ENCODE assay signal across 1 cellular context in genomic region chr2:84946204-84947009, GRCh38.
TF ChIP-seq lines count a peak whose summit lies in the region.

No MANE protein-coding gene starts in this region.

TF ChIP-seq in HepG2, 621 proteins besides CTCF, POLR2A, EP300 and RAD21 (continued from another document and continues in another):
- peak; percentile 33; the same call in 1 of the 2 replicates for TF ChIP-seq THRA (CRISPR knock-in tag; IDR thresholded peaks at IDR 0.05; ENCODE audit: borderline replicate concordance)
- TF ChIP-seq RXRA (CRISPR knock-in tag; IDR thresholded peaks at IDR 0.05), result peak; percentile 82; the same call in 1 of the 2 replicates
- peak; percentile 57 for TF ChIP-seq ZBTB33 (CRISPR knock-in tag; IDR thresholded peaks at IDR 0.05)
- peak; percentile 95 for TF ChIP-seq ZMAT3 (CRISPR knock-in tag; conservative IDR thresholded peaks at IDR 0.05)
- TF ChIP-seq ZNF749 (CRISPR knock-in tag; IDR thresholded peaks at IDR 0.05; ENCODE audit: borderline replicate concordance), result 0 out of 2 replicates have a peak, but pooled peaks have one; percentile 56
- peak; percentile 42; the same call in 1 of the 2 replicates for TF ChIP-seq RBFOX2 (IDR thresholded peaks at IDR 0.05; ENCODE audit: low read depth, low read length)
- peak; percentile 75; the same call in 1 of the 2 replicates for TF ChIP-seq KDM6A (CRISPR knock-in tag; IDR thresholded peaks at IDR 0.05; ENCODE audit: low read depth)
- TF ChIP-seq HNRNPK (IDR thresholded peaks at IDR 0.05; ENCODE audit: low read depth, low read length, poor library complexity, severe bottlenecking), result peak; percentile 99
- TF ChIP-seq ZNF282 (IDR thresholded peaks at IDR 0.05; ENCODE audit: partially characterized antibody), result no peak
- peak; percentile 78 for TF ChIP-seq ZFP91 (CRISPR knock-in tag; IDR thresholded peaks at IDR 0.05; ENCODE audit: borderline replicate concordance)
- TF ChIP-seq ATF7-NPFF (CRISPR knock-in tag; IDR thresholded peaks at IDR 0.05; ENCODE audit: low read depth), result no peak
- TF ChIP-seq ZNF556 (CRISPR knock-in tag; IDR thresholded peaks at IDR 0.05; ENCODE audit: borderline replicate concordance), result peak; percentile 98
- no peak for TF ChIP-seq ZFAT (CRISPR knock-in tag; conservative IDR thresholded peaks at IDR 0.05)
- TF ChIP-seq POLR2AphosphoS5 (IDR thresholded peaks at IDR 0.05; ENCODE audit: low read depth, low read length), result peak; percentile 91
- TF ChIP-seq YEATS2 (CRISPR knock-in tag; IDR thresholded peaks at IDR 0.05; ENCODE audit: borderline replicate concordance), result peak; percentile 78; the same call in 1 of the 2 replicates
- TF ChIP-seq HOXD1 (CRISPR knock-in tag; IDR thresholded peaks at IDR 0.05), result peak; percentile 79; the same call in 1 of the 2 replicates
- TF ChIP-seq PAF1 (CRISPR knock-in tag; IDR thresholded peaks at IDR 0.05), result no peak
- no peak for TF ChIP-seq ZNF235 (CRISPR knock-in tag; IDR thresholded peaks at IDR 0.05; ENCODE audit: borderline replicate concordance)
- no peak for TF ChIP-seq ZNF572 (CRISPR knock-in tag; IDR thresholded peaks at IDR 0.05)
- TF ChIP-seq SALL2 (CRISPR knock-in tag; IDR thresholded peaks at IDR 0.05), result no peak
- peak; percentile 90 for TF ChIP-seq ZMYM2 (CRISPR knock-in tag; IDR thresholded peaks at IDR 0.05)
- TF ChIP-seq ZNF557 (CRISPR knock-in tag; IDR thresholded peaks at IDR 0.05), result peak; percentile 44; the same call in 1 of the 2 replicates
- no peak for TF ChIP-seq GABPA (IDR thresholded peaks at IDR 0.05; ENCODE audit: low read depth, low read length)
- peak; percentile 74 for TF ChIP-seq GABPA (CRISPR knock-in tag; IDR thresholded peaks at IDR 0.05; ENCODE audit: low read depth)
- TF ChIP-seq KDM5B (CRISPR knock-in tag; IDR thresholded peaks at IDR 0.05; ENCODE audit: borderline replicate concordance), result peak; percentile 79; the same call in 1 of the 2 replicates
- TF ChIP-seq ZNF253 (CRISPR knock-in tag; IDR thresholded peaks at IDR 0.05; ENCODE audit: borderline replicate concordance), result no peak
- TF ChIP-seq ZNF17 (CRISPR knock-in tag; IDR thresholded peaks at IDR 0.05), result no peak
- no peak for TF ChIP-seq PBX3 (CRISPR knock-in tag; IDR thresholded peaks at IDR 0.05; ENCODE audit: borderline replicate concordance)
- no peak for TF ChIP-seq SNAI1 (CRISPR knock-in tag; IDR thresholded peaks at IDR 0.05; ENCODE audit: borderline replicate concordance)
- TF ChIP-seq NPAS2 (CRISPR knock-in tag; IDR thresholded peaks at IDR 0.05; ENCODE audit: borderline replicate concordance), result no peak
- TF ChIP-seq BATF2 (CRISPR knock-in tag; IDR thresholded peaks at IDR 0.05), result 0 out of 2 replicates have a peak, but pooled peaks have one; percentile 70
- TF ChIP-seq ZNF562 (CRISPR knock-in tag; IDR thresholded peaks at IDR 0.05; ENCODE audit: borderline replicate concordance), result no peak
- peak; percentile 63; the same call in 1 of the 2 replicates for TF ChIP-seq CREB1 (IDR thresholded peaks at IDR 0.05)
- peak; percentile 81 for TF ChIP-seq CREB1 (CRISPR knock-in tag; IDR thresholded peaks at IDR 0.05)
- TF ChIP-seq MAX (IDR thresholded peaks at IDR 0.05), result no peak
- TF ChIP-seq THYN1 (CRISPR knock-in tag; IDR thresholded peaks at IDR 0.05; ENCODE audit: borderline replicate concordance, low read depth), result no peak
- 0 out of 2 replicates have a peak, but pooled peaks have one; percentile 66 for TF ChIP-seq KLF12 (CRISPR knock-in tag; IDR thresholded peaks at IDR 0.05; ENCODE audit: borderline replicate concordance)
- 0 out of 2 replicates have a peak, but pooled peaks have one; percentile 22 for TF ChIP-seq ZNF713 (CRISPR knock-in tag; IDR thresholded peaks at IDR 0.05)
- peak; percentile 94 for TF ChIP-seq HDAC2 (CRISPR knock-in tag; IDR thresholded peaks at IDR 0.05)
- no peak for TF ChIP-seq ZFP1 (CRISPR knock-in tag; IDR thresholded peaks at IDR 0.05)
- peak; percentile 89 for TF ChIP-seq ZC3H13 (CRISPR knock-in tag; IDR thresholded peaks at IDR 0.05)
- no peak for TF ChIP-seq ZNF512B (CRISPR knock-in tag; IDR thresholded peaks at IDR 0.05; ENCODE audit: borderline replicate concordance)
- TF ChIP-seq CREBL2 (CRISPR knock-in tag; IDR thresholded peaks at IDR 0.05; ENCODE audit: borderline replicate concordance), result no peak
- TF ChIP-seq ZSCAN30 (CRISPR knock-in tag; IDR thresholded peaks at IDR 0.05), result no peak
- peak; percentile 91 for TF ChIP-seq BRD4 (CRISPR knock-in tag; IDR thresholded peaks at IDR 0.05)
- peak; percentile 81 for TF ChIP-seq ZNF792 (CRISPR knock-in tag; IDR thresholded peaks at IDR 0.05)
- TF ChIP-seq ZNF512 (CRISPR knock-in tag; IDR thresholded peaks at IDR 0.05), result 0 out of 2 replicates have a peak, but pooled peaks have one; percentile 64
- TF ChIP-seq AKAP8 (CRISPR knock-in tag; IDR thresholded peaks at IDR 0.05), result peak; percentile 71; the same call in 1 of the 2 replicates
- 0 out of 4 replicates have a peak, but pooled peaks of 1 of the 2 experiments have one; percentile 42 for TF ChIP-seq KLF16 (CRISPR knock-in tag; IDR thresholded peaks at IDR 0.05)
- TF ChIP-seq ZBTB37 (CRISPR knock-in tag; IDR thresholded peaks at IDR 0.05), result no peak
- TF ChIP-seq YY1 (IDR thresholded peaks at IDR 0.05; ENCODE audit: insufficient read depth, insufficient replicate concordance, low read depth, low read length), result peak; percentile 46
- no peak; the same call in 1 of the 2 replicates for TF ChIP-seq RNF2 (conservative IDR thresholded peaks at IDR 0.05; ENCODE audit: low read depth)
- TF ChIP-seq GATA4 (IDR thresholded peaks at IDR 0.05; ENCODE audit: borderline replicate concordance, low read depth), result peak; percentile 77; the same call in 1 of the 2 replicates
- no peak for TF ChIP-seq KAT7 (CRISPR knock-in tag; IDR thresholded peaks at IDR 0.05; ENCODE audit: borderline replicate concordance)
- TF ChIP-seq PPARG (CRISPR knock-in tag; conservative IDR thresholded peaks at IDR 0.05), result peak; percentile 64; the same call in 1 of the 2 replicates
- no peak; the same call in 1 of the 2 replicates for TF ChIP-seq DDIT3 (CRISPR knock-in tag; IDR thresholded peaks at IDR 0.05)
- TF ChIP-seq ZNF614 (CRISPR knock-in tag; IDR thresholded peaks at IDR 0.05; ENCODE audit: borderline replicate concordance), result peak; percentile 86
- no peak for TF ChIP-seq ZNF737 (CRISPR knock-in tag; IDR thresholded peaks at IDR 0.05; ENCODE audit: borderline replicate concordance)
- TF ChIP-seq SOX6 (IDR thresholded peaks at IDR 0.05), result no peak
- peak; percentile 58 for TF ChIP-seq SOX6 (CRISPR knock-in tag; IDR thresholded peaks at IDR 0.05)
- TF ChIP-seq NFRKB (IDR thresholded peaks at IDR 0.05), result no peak
- 0 out of 2 replicates have a peak, but pooled peaks have one; percentile 19 for TF ChIP-seq ZNF143 (CRISPR knock-in tag; IDR thresholded peaks at IDR 0.05)
- no peak for TF ChIP-seq ZNF552 (CRISPR knock-in tag; IDR thresholded peaks at IDR 0.05; ENCODE audit: borderline replicate concordance)
